Comparison of ENCODE assay signal across 8 cellular contexts in genomic region chr6:155327326-155328073, GRCh38. TPM values are rescaled to one million over a fixed set of nuclear protein-coding genes. Genes with fewer than 3 reads are reported as not detected.
A peak's percentile ranks its signal among the peaks of the same experiment; 100 is the strongest.
DNase-seq lines count a peak whose midpoint lies in the region; ATAC-seq and TF ChIP-seq lines count a peak whose summit lies in the region.

No MANE protein-coding gene starts in this region.

- POLR2A ChIA-PET in AG04450 (lab: Yijun Ruan, JAX): interaction anchor here (0.6 kb wide), 1 partner anchor 1485 kb away, joined by 4 read pairs; no protein-coding TSS in a partner anchor

- no peak for TF ChIP-seq POLR2A in thyroid gland (IDR thresholded peaks at IDR 0.05)

- peak; percentile 56 for DNase-seq in AG04450 (ENCODE audit: low read depth, low spot score)
- DNase-seq in HK-2 (ENCODE audit: unreplicated experiment): peak; percentile 47
- peak; percentile 31 for DNase-seq in activated T-cell treated with anti-CD3 and anti-CD28 coated beads for 48 hours (ENCODE audit: low read depth)
- DNase-seq in fibroblast of gingiva (ENCODE audit: low read depth): peak; percentile 65
- peak; percentile 58 for DNase-seq in osteoblast (ENCODE audit: insufficient read length, low spot score, missing footprints)
- peak; percentile 40 to 57 for DNase-seq in thyroid gland

- WGBS in thyroid gland, 2 donors: 0 to 2% methylated on average over 1 of the region's 1 CpG

- intact Hi-C loops in thyroid gland (cut with DNase I): loop anchor here (5.0 to 10.0 kb wide), 2 partner anchors 200 to 1947 kb away; no protein-coding TSS in a partner anchor

- H3K79me2 ChIP-seq in OCI-LY3 (ENCODE audit: low read length) (no peaks in the 10 kb centered on the region), osteoblast (ENCODE audit: insufficient read depth, low read length) (no peaks in the 10 kb centered on the region)

- CTCF ChIA-PET in AG04450 (lab: Charles Lee): interaction anchor here (0.6 to 5.7 kb wide), 12 partner anchors 12 to 1729 kb away, joined by 3 to 46 read pairs (median 3); no protein-coding TSS in a partner anchor

- H3K9me3 ChIP-seq in AG04450 (ENCODE audit: control insufficient read depth, insufficient read depth, low read length) (no peaks in the 10 kb centered on the region), OCI-LY3 (ENCODE audit: insufficient read depth, low read length) (no peaks in the 10 kb centered on the region), osteoblast (ENCODE audit: low read depth, low read length) (no peaks in the 10 kb centered on the region), thyroid gland (no peaks in the 10 kb centered on the region)

- H4K20me1 ChIP-seq in OCI-LY3 (ENCODE audit: insufficient read depth, low read length): no peaks in the 10 kb centered on the region
- no peaks in the 10 kb centered on the region for H4K20me1 ChIP-seq in osteoblast (ENCODE audit: insufficient read depth, low read length)

- no peak overlapping the region for H3K27ac ChIP-seq in AG04450 (ENCODE audit: low read depth, low read length)
- no peak overlapping the region for H3K27ac ChIP-seq in OCI-LY3 (ENCODE audit: low read length)
- no peak overlapping the region for H3K27ac ChIP-seq in osteoblast (ENCODE audit: low read depth, low read length)
- no peak overlapping the region for H3K27ac ChIP-seq in thyroid gland

- H3K9ac ChIP-seq in OCI-LY3 (ENCODE audit: low read length): no peak overlapping the region

- H2AFZ ChIP-seq in OCI-LY3 (ENCODE audit: low read depth, low read length) (no peak overlapping the region), osteoblast (ENCODE audit: low read length) (peak overlapping the region; percentile 70)

- H3K4me1 ChIP-seq in OCI-LY3 (ENCODE audit: low read length) (no peaks in the 10 kb centered on the region), osteoblast (ENCODE audit: insufficient read depth, low read length) (peaks cover 6% of the 10 kb centered on the region), thyroid gland (no peaks in the 10 kb centered on the region)

- peak; percentile 73 for TF ChIP-seq CTCF in AG04450 (IDR thresholded peaks at IDR 0.05; ENCODE audit: low read depth, low read length)
- peak; percentile 78 for TF ChIP-seq CTCF in OCI-LY3 (IDR thresholded peaks at IDR 0.05; ENCODE audit: low read depth, low read length)
- peak; percentile 75 for TF ChIP-seq CTCF in osteoblast (IDR thresholded peaks at IDR 0.05; ENCODE audit: extremely low read depth, low read depth, low read length)
- peak; percentile 68 to 91 (median 76) for TF ChIP-seq CTCF in thyroid gland (IDR thresholded peaks at IDR 0.05)

- no peak overlapping the region for H3K4me2 ChIP-seq in OCI-LY3 (ENCODE audit: low read length)
- H3K4me2 ChIP-seq in osteoblast (ENCODE audit: insufficient read depth, low read length): no peak overlapping the region

- H3K27me3 ChIP-seq in AG04450 (ENCODE audit: control insufficient read depth, insufficient read depth, low read length) (no peaks in the 10 kb centered on the region), OCI-LY3 (ENCODE audit: low read depth, low read length) (no peaks in the 10 kb centered on the region), osteoblast (ENCODE audit: insufficient read depth, low read length) (no peaks in the 10 kb centered on the region), thyroid gland (no peaks in the 10 kb centered on the region)

- no peaks in the 10 kb centered on the region for H3K36me3 ChIP-seq in OCI-LY3 (replicated peaks; ENCODE audit: low read depth, low read length)
- no peaks in the 10 kb centered on the region for H3K36me3 ChIP-seq in osteoblast (ENCODE audit: insufficient read depth, low read length)
- H3K36me3 ChIP-seq in thyroid gland: no peaks in the 10 kb centered on the region

- ATAC-seq in GM18909 (IDR thresholded peaks at IDR 0.05; ENCODE audit: poor library complexity, unreplicated experiment): peak; percentile 63

- H3K4me3 ChIP-seq in AG04450 (ENCODE audit: low read depth, low read length) (no peak overlapping the region), OCI-LY3 (ENCODE audit: low read length) (no peak overlapping the region), osteoblast (ENCODE audit: insufficient read depth, low read length) (no peak overlapping the region), thyroid gland (replicated peaks in 1 of 3) (no peak overlapping the region)

RNA-seq across cellular contexts. Expression of gene TFB1M, which starts 13.2 kb away (rescaled TPM):
- 14.6 and 20.4 TPM in 2 replicates for polyA plus RNA-seq in AG04450 (2011; rRNA removed)
- polyA minus RNA-seq in AG04450 (2011; rRNA and poly(A)+ RNA removed): 18.1 and 18.9 TPM in 2 replicates
- total RNA-seq in osteoblast: 18.8 and 23.3 TPM in 2 replicates
- total RNA-seq in thyroid gland: 10 to 100 TPM; 13.9 to 28.1 (median 21.2) TPM
